Comparison of ENCODE assay signal across 1 cellular context in genomic region chr17:47838636-47839035, GRCh38.
TF ChIP-seq lines count a peak whose summit lies in the region.

No MANE protein-coding gene starts in this region.

TF ChIP-seq in HepG2, 621 proteins besides CTCF, POLR2A, EP300 and RAD21:
- TF ChIP-seq AGO2 (optimal IDR thresholded peaks at IDR 0.05; ENCODE audit: low read depth, low read length), result peak; percentile 42
- no peak for TF ChIP-seq ZNF329 (CRISPR knock-in tag; IDR thresholded peaks at IDR 0.05; ENCODE audit: low read depth)
